ENCODE assay signal across 37 cellular contexts in the genomic region with DNA sequence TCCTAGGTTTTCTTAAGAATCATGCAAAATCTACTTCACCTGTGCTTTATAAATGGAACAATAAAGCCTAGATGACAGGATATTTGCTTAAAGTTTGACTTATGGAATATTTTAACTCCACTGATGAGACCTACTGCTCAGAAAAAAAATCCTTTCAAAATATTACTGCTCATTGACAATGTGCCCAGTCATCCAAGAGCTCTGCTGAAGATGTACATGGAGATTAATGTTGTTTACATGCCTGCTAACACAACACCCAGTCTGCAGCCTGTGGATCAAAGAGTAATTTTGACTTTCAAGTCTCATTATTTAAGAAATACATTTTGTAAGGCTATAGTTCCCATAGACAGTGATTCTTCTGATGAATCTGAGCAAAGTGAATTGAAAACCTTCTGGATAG.
"Had no signal": no experiment of that assay in that cellular context is flagged by ENCODE, and none has a peak within 500 bp of the region (broad histone marks: within the 10 kb centered on the region; RNA-seq: fewer than 3 reads in every experiment).

No MANE protein-coding gene starts in this region.

- H3K9me3 ChIP-seq: adrenal gland, body of pancreas, breast epithelium had no signal

- H3K4me3 Mint-ChIP-seq: activated B cell treated with CpG ODN at 0.5 μM for 24 hours; activated CD4-positive, alpha-beta memory T cell treated with anti-CD3 and anti-CD28 coated beads for 36 hours; activated CD4-positive, alpha-beta T cell treated with anti-CD3 and anti-CD28 coated beads, Interleukin-2, amount 10 ng/mL, durations not matched to agents 24 days and 14 days; activated CD8-positive, alpha-beta T cell treated with anti-CD3 and anti-CD28 coated beads for 36 hours; activated naive CD4-positive, alpha-beta T cell treated with anti-CD3 and anti-CD28 coated beads for 36 hours; activated naive CD8-positive, alpha-beta T cell treated with anti-CD3 and anti-CD28 coated beads for 36 hours; activated T-cell treated with anti-CD3 and anti-CD28 coated beads, Interleukin-2, amount 50 U/mL, for 4 hours; activated T-cell treated with anti-CD3 and anti-CD28 coated beads, Interleukin-2, amount 50 U/mL, for 72 hours; activated T-helper 1 cell treated with anti-CD3 and anti-CD28 coated beads, Interleukin-12 subunit alpha, Interleukin-12 subunit beta, Interleukin-2, Interleukin-4 antibody, amounts not matched to agents 30 ng/mL and 10 ng/mL and 1 ng/mL, durations not matched to agents 14 hours and 24 hours and 36 hours; activated T-helper 17 cell treated with anti-CD3 and anti-CD28 coated beads, Interleukin-2, amount 50 U/mL, for 72 hours; T-helper 1 cell treated with Interleukin-12 subunit alpha and Interleukin-12 subunit beta and Interleukin-4 antibody, amounts not matched to agents 30 μg/mL and 1 μg/mL, for 36 hours; T-helper 2 cell treated with Interferon-gamma antibody and Interleukin-4, amounts not matched to agents 5 μg/mL and 100 μg/mL, for 36 hours had no signal

- H3K27ac ChIP-seq: adrenal gland, body of pancreas, brain microvascular endothelial cell, breast epithelium, VCaP had no signal

- H3K27me3 Mint-ChIP-seq: activated B cell treated with CpG ODN at 0.5 μM for 24 hours; activated CD4-positive, alpha-beta memory T cell treated with anti-CD3 and anti-CD28 coated beads for 36 hours; activated CD4-positive, alpha-beta T cell treated with anti-CD3 and anti-CD28 coated beads, Interleukin-2, amount 10 ng/mL, durations not matched to agents 24 days and 14 days; activated CD8-positive, alpha-beta T cell treated with anti-CD3 and anti-CD28 coated beads for 36 hours; activated naive CD8-positive, alpha-beta T cell treated with anti-CD3 and anti-CD28 coated beads for 36 hours; activated T-helper 17 cell treated with anti-CD3 and anti-CD28 coated beads, Interleukin-2, amount 50 U/mL, for 72 hours had no signal

- H3K9me3 Mint-ChIP-seq: activated CD4-positive, alpha-beta T cell treated with anti-CD3 and anti-CD28 coated beads, Interleukin-2, amount 10 ng/mL, durations not matched to agents 24 days and 14 days had no signal

- H3K4me1 Mint-ChIP-seq: activated B cell treated with CpG ODN at 0.5 μM for 24 hours; activated CD4-positive, alpha-beta T cell treated with anti-CD3 and anti-CD28 coated beads, Interleukin-2, amount 10 ng/mL, durations not matched to agents 24 days and 14 days; activated naive CD8-positive, alpha-beta T cell treated with anti-CD3 and anti-CD28 coated beads for 36 hours; activated T-helper 17 cell treated with anti-CD3 and anti-CD28 coated beads, Interleukin-2, amount 50 U/mL, for 72 hours had no signal

- H3K36me3 Mint-ChIP-seq: activated CD4-positive, alpha-beta memory T cell treated with anti-CD3 and anti-CD28 coated beads for 36 hours; activated naive CD4-positive, alpha-beta T cell treated with anti-CD3 and anti-CD28 coated beads, Interleukin-2, amount 50 U/mL, for 72 hours; activated naive CD8-positive, alpha-beta T cell treated with anti-CD3 and anti-CD28 coated beads for 36 hours had no signal

- H3K4me3 ChIP-seq: adrenal gland, body of pancreas, breast epithelium had no signal

- H3K27me3 ChIP-seq: adrenal gland, body of pancreas, brain microvascular endothelial cell, breast epithelium had no signal

- H3K4me1 ChIP-seq: adrenal gland, body of pancreas, breast epithelium had no signal

- FAIRE-seq: astrocyte, TTC549 had no signal

- H3K27ac Mint-ChIP-seq: activated B cell treated with CpG ODN at 0.5 μM for 24 hours; activated CD4-positive, alpha-beta memory T cell treated with anti-CD3 and anti-CD28 coated beads for 36 hours; activated CD4-positive, alpha-beta T cell treated with anti-CD3 and anti-CD28 coated beads, Interleukin-2, amount 10 ng/mL, durations not matched to agents 24 days and 14 days; activated CD8-positive, alpha-beta T cell treated with anti-CD3 and anti-CD28 coated beads for 36 hours; activated naive CD4-positive, alpha-beta T cell treated with anti-CD3 and anti-CD28 coated beads for 36 hours; activated naive CD4-positive, alpha-beta T cell treated with anti-CD3 and anti-CD28 coated beads, Interleukin-2, amount 50 U/mL, for 72 hours; activated naive CD8-positive, alpha-beta T cell treated with anti-CD3 and anti-CD28 coated beads for 36 hours; activated T-cell treated with anti-CD3 and anti-CD28 coated beads, Interleukin-2, amount 50 U/mL, for 72 hours; activated T-helper 1 cell treated with anti-CD3 and anti-CD28 coated beads, Interleukin-12 subunit alpha, Interleukin-12 subunit beta, Interleukin-2, Interleukin-4 antibody, amounts not matched to agents 30 ng/mL and 10 ng/mL and 1 ng/mL, durations not matched to agents 14 hours and 24 hours and 36 hours; activated T-helper 17 cell treated with anti-CD3 and anti-CD28 coated beads, Interleukin-2, amount 50 U/mL, for 72 hours; T-helper 1 cell treated with Interleukin-12 subunit alpha and Interleukin-12 subunit beta and Interleukin-4 antibody, amounts not matched to agents 30 μg/mL and 1 μg/mL, for 36 hours; T-helper 2 cell treated with Interferon-gamma antibody and Interleukin-4, amounts not matched to agents 5 μg/mL and 100 μg/mL, for 36 hours had no signal

- DNase-seq: activated B cell treated with CpG ODN at 0.5 μM for 24 hours; activated CD4-positive, alpha-beta memory T cell treated with anti-CD3 and anti-CD28 coated beads for 36 hours; activated CD4-positive, alpha-beta T cell treated with anti-CD3 and anti-CD28 coated beads for 4 hours; activated CD4-positive, alpha-beta T cell treated with anti-CD3 and anti-CD28 coated beads, Interleukin-2, amount 10 ng/mL, durations not matched to agents 24 days and 14 days; activated CD4-positive, alpha-beta T cell treated with anti-CD3 and anti-CD28 coated beads, Interleukin-2, amount 50 U/mL, for 1 hour; activated CD4-positive, alpha-beta T cell treated with anti-CD3 and anti-CD28 coated beads, Interleukin-2, amount 50 U/mL, for 4 hours; activated CD4-positive, CD25-positive, alpha-beta regulatory T cell treated with anti-CD3 and anti-CD28 coated beads, Interleukin-2, amount 50 U/mL, for 72 hours; activated CD8-positive, alpha-beta memory T cell treated with anti-CD3 and anti-CD28 coated beads, Interleukin-2, amount 50 U/mL, for 4 hours; activated CD8-positive, alpha-beta T cell treated with anti-CD3 and anti-CD28 coated beads for 36 hours; activated effector memory CD4-positive, alpha-beta T cell treated with anti-CD3 and anti-CD28 coated beads, Interleukin-2, amount 50 U/mL, for 16 hours; activated gamma-delta T cell treated with Interleukin-2 at 50 U/mL for 16 hours; activated naive CD4-positive, alpha-beta T cell; activated naive CD4-positive, alpha-beta T cell treated with anti-CD3 and anti-CD28 coated beads for 36 hours; activated naive CD4-positive, alpha-beta T cell treated with anti-CD3 and anti-CD28 coated beads, Interleukin-2, amount 50 U/mL, for 16 hours; activated naive CD8-positive, alpha-beta T cell treated with anti-CD3 and anti-CD28 coated beads for 36 hours; activated T-cell treated with anti-CD3 and anti-CD28 coated beads for 4 hours; activated T-cell treated with anti-CD3 and anti-CD28 coated beads, Interleukin-2, amount 50 U/mL, for 1 hour; activated T-cell treated with anti-CD3 and anti-CD28 coated beads, Interleukin-2, amount 50 U/mL, for 4 hours; activated T-cell treated with anti-CD3 and anti-CD28 coated beads, Interleukin-2, amount 50 U/mL, for 72 hours; adrenal gland; amniotic stem cell; aorta; body of pancreas; brain microvascular endothelial cell; central memory CD4-positive, alpha-beta T cell; T-helper 1 cell; T-helper 2 cell; T-helper 9 cell had no signal

- H3K36me3 ChIP-seq: adrenal gland, brain microvascular endothelial cell had no signal
